Comparison of ENCODE assay signal across 8 cellular contexts in the genomic region with DNA sequence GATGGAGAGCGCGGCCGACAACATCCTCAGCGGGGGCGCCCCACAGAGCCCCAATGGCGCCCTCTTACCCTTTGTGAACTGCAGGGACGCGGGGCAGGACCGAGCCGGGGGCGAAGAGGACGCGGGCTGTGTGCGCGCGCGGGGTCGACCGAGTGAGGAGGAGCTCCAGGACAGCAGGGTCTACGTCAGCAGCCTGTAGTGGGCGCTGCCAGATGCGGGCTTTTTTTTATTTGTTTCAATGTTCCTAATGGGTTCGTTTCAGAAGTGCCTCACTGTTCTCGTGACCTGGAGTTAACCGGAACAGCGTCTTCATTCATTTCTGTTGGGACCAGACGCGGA.
DNase-seq lines count a peak whose midpoint lies in the region; ATAC-seq and TF ChIP-seq lines count a peak whose summit lies in the region.
"Had no signal": no experiment of that assay in that cellular context is flagged by ENCODE, and none has a peak within 500 bp of the region (broad histone marks: within the 10 kb centered on the region; RNA-seq: fewer than 3 reads in every experiment).

No MANE protein-coding gene starts in this region.

- peak overlapping the region; percentile 82 for H3K4me3 Mint-ChIP-seq in activated CD4-positive, alpha-beta memory T cell treated with anti-CD3 and anti-CD28 coated beads, Interleukin-2, amount 10 ng/mL, durations not matched to agents 7 days and 5 days

- TF ChIP-seq POLR2A in esophagus squamous epithelium (IDR thresholded peaks at IDR 0.05) (no peak), sigmoid colon (IDR thresholded peaks at IDR 0.05) (no peak)

- CTCF ChIA-PET in activated CD4-positive, alpha-beta memory T cell treated with anti-CD3 and anti-CD28 coated beads, Interleukin-2, amount 10 ng/mL, durations not matched to agents 7 days and 5 days (lab: Charles Lee) = interaction anchor here (0.6 to 3.1 kb wide), 11 partner anchors 8 to 184 kb away, joined by 3 to 14 read pairs (median 4); partner anchors contain the start of genes FKBP4 and ITFG2

- H3K36me3 Mint-ChIP-seq in activated CD4-positive, alpha-beta memory T cell treated with anti-CD3 and anti-CD28 coated beads, Interleukin-2, amount 10 ng/mL, durations not matched to agents 7 days and 5 days (ENCODE audit: low read depth) = no peaks in the 10 kb centered on the region

- peak overlapping the region; percentile 85 for H3K27ac Mint-ChIP-seq in activated CD4-positive, alpha-beta memory T cell treated with anti-CD3 and anti-CD28 coated beads, Interleukin-2, amount 10 ng/mL, durations not matched to agents 7 days and 5 days

- ATAC-seq in GM19397 (IDR thresholded peaks at IDR 0.05; ENCODE audit: unreplicated experiment) = peak; percentile 13

- DNase-seq in Kasumi-1 (lab: John Stamatoyannopoulos, UW) = peak; percentile 66 to 77
- peak; percentile 65 for DNase-seq in activated CD4-positive, alpha-beta memory T cell treated with anti-CD3 and anti-CD28 coated beads, Interleukin-2, amount 10 ng/mL, durations not matched to agents 7 days and 5 days
- no peak for DNase-seq in esophagus squamous epithelium (lab: John Stamatoyannopoulos, UW)
- no peak for DNase-seq in sigmoid colon
- no peak for DNase-seq in SJCRH30
- no peak for DNase-seq in NCI-H2196 (lab: John Stamatoyannopoulos, UW; ENCODE audit: unreplicated experiment)

- TF ChIP-seq CTCF in esophagus squamous epithelium (IDR thresholded peaks at IDR 0.05) (peak in 1 of 6 experiments; percentile 6), sigmoid colon (IDR thresholded peaks at IDR 0.05) (no peak)

- peak overlapping the region in 1 of 4 donors; percentile 57 for H3K27ac ChIP-seq in esophagus squamous epithelium
- no peak overlapping the region for H3K27ac ChIP-seq in sigmoid colon
- H3K27ac ChIP-seq in SJCRH30 = no peak overlapping the region
- H3K27ac ChIP-seq: adrenal gland had no signal

- 1 to 2% methylated on average over 13 to 17 of the region's 28 CpGs for WGBS in esophagus squamous epithelium, 2 donors
- 6 to 7% methylated on average over 28 of the region's 28 CpGs for WGBS in sigmoid colon, 2 donors

- H3K4me1 Mint-ChIP-seq in activated CD4-positive, alpha-beta memory T cell treated with anti-CD3 and anti-CD28 coated beads, Interleukin-2, amount 10 ng/mL, durations not matched to agents 7 days and 5 days = peaks cover 29% of the 10 kb centered on the region

- TF ChIP-seq EP300 in sigmoid colon (IDR thresholded peaks at IDR 0.05) = no peak

- H3K9me3 Mint-ChIP-seq in activated CD4-positive, alpha-beta memory T cell treated with anti-CD3 and anti-CD28 coated beads, Interleukin-2, amount 10 ng/mL, durations not matched to agents 7 days and 5 days = no peaks in the 10 kb centered on the region

- H3K27me3 ChIP-seq in esophagus squamous epithelium = peaks cover 0 to 52% (median 0%) of the 10 kb centered on the region in 4 donors
- H3K27me3 ChIP-seq in sigmoid colon = no peaks in the 10 kb centered on the region
- H3K27me3 ChIP-seq in SJCRH30 = peaks cover 28% of the 10 kb centered on the region; the same call in 1 of the 2 replicates

- H3K9me3 ChIP-seq in esophagus squamous epithelium (no peaks in the 10 kb centered on the region), sigmoid colon (no peaks in the 10 kb centered on the region), SJCRH30 (replicated peaks) (no peaks in the 10 kb centered on the region)
- H3K9me3 ChIP-seq: adrenal gland had no signal

- peaks cover 0 to 12% (median 0%) of the 10 kb centered on the region in 3 donors for H3K36me3 ChIP-seq in esophagus squamous epithelium
- peaks cover 26 to 58% (median 37%) of the 10 kb centered on the region in 4 donors for H3K36me3 ChIP-seq in sigmoid colon
- no peaks in the 10 kb centered on the region for H3K36me3 ChIP-seq in SJCRH30
- H3K36me3 ChIP-seq: adrenal gland had no signal

- H3K4me3 ChIP-seq in esophagus squamous epithelium (peak overlapping the region; percentile 37 to 70 (median 49)), sigmoid colon (peak overlapping the region in 3 of 4 donors; percentile 24 to 32 (median 27)), SJCRH30 (no peak overlapping the region)

- H3K27me3 Mint-ChIP-seq in activated CD4-positive, alpha-beta memory T cell treated with anti-CD3 and anti-CD28 coated beads, Interleukin-2, amount 10 ng/mL, durations not matched to agents 7 days and 5 days = peaks cover 19% of the 10 kb centered on the region

- POLR2A ChIA-PET in activated CD4-positive, alpha-beta memory T cell treated with anti-CD3 and anti-CD28 coated beads, Interleukin-2, amount 10 ng/mL, durations not matched to agents 7 days and 5 days (lab: Charles Lee) = interaction anchor here (0.8 to 2.4 kb wide), 17 partner anchors 9 to 686 kb away, joined by 3 to 35 read pairs (median 4); partner anchors contain the start of genes DCP1B, FKBP4, FOXM1 and ITFG2

- intact Hi-C loops in esophagus squamous epithelium (cut with DNase I) = no loop called here
- intact Hi-C loops in sigmoid colon (cut with DNase I) = no loop called here

- H3K4me1 ChIP-seq in esophagus squamous epithelium (peaks cover 4 to 18% (median 10%) of the 10 kb centered on the region in 3 donors), sigmoid colon (peaks cover 0 to 8% (median 0%) of the 10 kb centered on the region in 4 donors), SJCRH30 (no peaks in the 10 kb centered on the region)

Comparison
In these comparisons a context has a peak if more than half of its experiments do, and no peak if none do; other contexts are left out.
1. DNase-seq: peak in Kasumi-1 (2 of 2) and activated CD4-positive, alpha-beta memory T cell treated with anti-CD3 and anti-CD28 coated beads, Interleukin-2, amount 10 ng/mL, durations not matched to agents 7 days and 5 days (single experiment); none in esophagus squamous epithelium (single experiment), sigmoid colon (single experiment), SJCRH30 (0 of 2) and NCI-H2196 (single experiment).